In the genomic region with DNA sequence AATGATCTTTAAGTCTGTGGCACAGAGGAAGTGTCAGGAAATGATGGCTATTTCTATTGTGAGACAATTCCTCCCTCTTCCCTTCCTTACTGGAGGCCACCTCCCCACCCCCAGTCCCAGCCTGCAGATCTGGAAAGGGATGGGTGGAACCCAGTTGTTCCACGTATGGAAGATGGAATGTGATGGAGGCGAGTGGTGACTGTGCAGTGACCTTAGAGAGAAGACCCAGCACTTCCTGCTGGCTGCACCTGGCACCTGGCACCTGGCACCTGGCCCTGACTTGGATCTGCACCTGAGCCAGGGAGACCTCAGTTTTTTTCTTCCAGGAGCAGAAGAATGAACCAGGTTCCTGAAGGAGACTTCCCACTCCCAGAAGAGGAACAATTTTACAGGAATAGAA, we compare ENCODE assay signal across 15 cellular contexts. TPM values are rescaled to one million over a fixed set of nuclear protein-coding genes. Genes with fewer than 3 reads are reported as not detected.
DNase-seq lines count a peak whose midpoint lies in the region; TF ChIP-seq lines count a peak whose summit lies in the region.
"Had no signal": no experiment of that assay in that cellular context is flagged by ENCODE, and none has a peak within 500 bp of the region (broad histone marks: within the 10 kb centered on the region; RNA-seq: fewer than 3 reads in every experiment).

No MANE protein-coding gene starts in this region.

- H3K4me1 ChIP-seq in breast epithelium = no peaks in the 10 kb centered on the region
- peaks cover 12% of the 10 kb centered on the region for H3K4me1 ChIP-seq in prostate gland (replicated peaks)
- no peaks in the 10 kb centered on the region for H3K4me1 ChIP-seq in tibial nerve
- no peaks in the 10 kb centered on the region for H3K4me1 ChIP-seq in suprapubic skin
- H3K4me1 ChIP-seq: BE2C, spleen had no signal

- DNase-seq in DMS53 (lab: John Stamatoyannopoulos, UW) (peak; percentile 94), NCI-H2029 treated with DMSO at 0.1 percent for 48 hours (lab: John Stamatoyannopoulos, UW) (peak; percentile 92), breast epithelium (ENCODE audit: low spot score in 2 of 2) (peak; percentile 68 to 72), prostate gland (ENCODE audit: low spot score) (peak; percentile 65), NCI-H187 (lab: John Stamatoyannopoulos, UW) (no peak), tibial nerve (ENCODE audit: low spot score in 2 of 2) (no peak), suprapubic skin (ENCODE audit: low spot score in 2 of 2) (no peak)
- DNase-seq in activated CD4-positive, alpha-beta T cell treated with anti-CD3 and anti-CD28 coated beads for 1 hour = no peak
- DNase-seq: activated CD8-positive, alpha-beta memory T cell treated with anti-CD3 and anti-CD28 coated beads for 24 hours; activated effector memory CD4-positive, alpha-beta T cell treated with Interleukin-2 at 50 U/mL for 16 hours; BE2C; NCI-H1436; NK-92 treated with Interleukin-12 subunit alpha and Interleukin-12 subunit beta, amount 100 ng/mL, for 24 hours; spleen had no signal

- H3K36me3 ChIP-seq in breast epithelium (no peaks in the 10 kb centered on the region), prostate gland (no peaks in the 10 kb centered on the region), tibial nerve (no peaks in the 10 kb centered on the region), suprapubic skin (no peaks in the 10 kb centered on the region)
- H3K36me3 ChIP-seq: BE2C, spleen had no signal

- 45% methylated on average over 2 of the region's 2 CpGs for WGBS in prostate gland
- 40 to 41% methylated on average over 2 of the region's 2 CpGs for WGBS in tibial nerve, 2 donors
- WGBS in suprapubic skin = 49% methylated on average over 2 of the region's 2 CpGs

- TF ChIP-seq CTCF in breast epithelium (IDR thresholded peaks at IDR 0.05) = no peak
- TF ChIP-seq CTCF in prostate gland (IDR thresholded peaks at IDR 0.05) = no peak
- TF ChIP-seq CTCF in tibial nerve (IDR thresholded peaks at IDR 0.05) = no peak
- TF ChIP-seq CTCF in suprapubic skin (IDR thresholded peaks at IDR 0.05) = no peak

- H3K27me3 ChIP-seq in breast epithelium (no peaks in the 10 kb centered on the region), prostate gland (replicated peaks; ENCODE audit: insufficient read depth) (no peaks in the 10 kb centered on the region), tibial nerve (peaks cover 0 to 5% of the 10 kb centered on the region in 2 donors), suprapubic skin (peaks cover 6% of the 10 kb centered on the region)

- no peak overlapping the region for H3K4me3 ChIP-seq in breast epithelium
- H3K4me3 ChIP-seq in prostate gland = no peak overlapping the region
- no peak overlapping the region for H3K4me3 ChIP-seq in tibial nerve
- no peak overlapping the region for H3K4me3 ChIP-seq in suprapubic skin
- H3K4me3 ChIP-seq: spleen had no signal

- intact Hi-C loops in breast epithelium (cut with DNase I; ENCODE audit: low total_unique reads) = no loop called here
- intact Hi-C loops in prostate gland (cut with DNase I) = no loop called here

- no peak for TF ChIP-seq POLR2A in breast epithelium (IDR thresholded peaks at IDR 0.05)
- no peak for TF ChIP-seq POLR2A in prostate gland (IDR thresholded peaks at IDR 0.05)
- TF ChIP-seq POLR2A in tibial nerve (IDR thresholded peaks at IDR 0.05) = no peak
- no peak for TF ChIP-seq POLR2A in suprapubic skin (IDR thresholded peaks at IDR 0.05)

- TF ChIP-seq EP300 in tibial nerve (IDR thresholded peaks at IDR 0.05) = no peak
- TF ChIP-seq EP300 in suprapubic skin (IDR thresholded peaks at IDR 0.05) = no peak

- H3K9me3 ChIP-seq in breast epithelium (no peaks in the 10 kb centered on the region), prostate gland (no peaks in the 10 kb centered on the region), tibial nerve (peaks cover 0 to 7% (median 0%) of the 10 kb centered on the region in 4 donors), suprapubic skin (no peaks in the 10 kb centered on the region)
- H3K9me3 ChIP-seq: BE2C had no signal

- peak overlapping the region in 1 of 2 donors; percentile 10 for H3K27ac ChIP-seq in breast epithelium
- no peak overlapping the region for H3K27ac ChIP-seq in prostate gland
- H3K27ac ChIP-seq in tibial nerve = no peak overlapping the region
- H3K27ac ChIP-seq in suprapubic skin = no peak overlapping the region
- H3K27ac ChIP-seq: spleen had no signal

RNA-seq across cellular contexts. Expression of a gene that starts 33.0 kb away (rescaled TPM):
- 10 to 100 TPM in 2 of 3 donors, under 1 TPM in 1; under 0.01 to 40.3 (median 28.8) TPM for total RNA-seq in breast epithelium
- total RNA-seq in prostate gland = 10 to 100 TPM; 24.5 to 54.8 TPM
- total RNA-seq in tibial nerve = not detected
- 1 to 10 TPM; 1.1 to 2.0 (median 1.7) TPM for total RNA-seq in suprapubic skin
- total RNA-seq: SK-MEL-5 had no signal

Comparison
In these comparisons a context has a peak if more than half of its experiments do, and no peak if none do; other contexts are left out.
1. DNase-seq: peak in DMS53 (single experiment), NCI-H2029 treated with DMSO at 0.1 percent for 48 hours (single experiment), breast epithelium (2 of 2) and prostate gland (single experiment); none in NCI-H187 (0 of 2), activated CD4-positive, alpha-beta T cell treated with anti-CD3 and anti-CD28 coated beads for 1 hour (single experiment), tibial nerve (0 of 2) and suprapubic skin (0 of 2).